Comparison of ENCODE assay signal across 1 cellular context in genomic region chr5:141914154-141914743, GRCh38.
A peak's percentile ranks its signal among the peaks of the same experiment; 100 is the strongest.
TF ChIP-seq lines count a peak whose summit lies in the region.

No MANE protein-coding gene starts in this region.

TF ChIP-seq in HepG2, 621 proteins besides CTCF, POLR2A, EP300 and RAD21 (continued from another document and continues in another):
- TF ChIP-seq TEF (CRISPR knock-in tag; IDR thresholded peaks at IDR 0.05), result no peak
- no peak for TF ChIP-seq E2F1 (CRISPR knock-in tag; IDR thresholded peaks at IDR 0.05)
- no peak for TF ChIP-seq HNRNPH1 (optimal IDR thresholded peaks at IDR 0.05; ENCODE audit: low read depth, low read length)
- TF ChIP-seq GATAD2A (CRISPR knock-in tag; IDR thresholded peaks at IDR 0.05), result 0 out of 2 replicates have a peak, but pooled peaks have one; percentile 13
- no peak; the same call in 1 of the 2 replicates for TF ChIP-seq ZBTB7A (CRISPR knock-in tag; IDR thresholded peaks at IDR 0.05)
- TF ChIP-seq ZNF780A (CRISPR knock-in tag; IDR thresholded peaks at IDR 0.05), result no peak
- no peak for TF ChIP-seq TRIM22 (IDR thresholded peaks at IDR 0.05)
- no peak for TF ChIP-seq ZNF713 (CRISPR knock-in tag; IDR thresholded peaks at IDR 0.05)
- no peak for TF ChIP-seq HHEX (CRISPR knock-in tag; IDR thresholded peaks at IDR 0.05)
- TF ChIP-seq REXO4 (CRISPR knock-in tag; IDR thresholded peaks at IDR 0.05; ENCODE audit: borderline replicate concordance), result no peak
- TF ChIP-seq REL (CRISPR knock-in tag; conservative IDR thresholded peaks at IDR 0.05), result no peak
- no peak for TF ChIP-seq SETDB1 (CRISPR knock-in tag; IDR thresholded peaks at IDR 0.05; ENCODE audit: borderline replicate concordance)
- no peak for TF ChIP-seq HOXA7 (CRISPR knock-in tag; IDR thresholded peaks at IDR 0.05)
- TF ChIP-seq ZNF557 (CRISPR knock-in tag; IDR thresholded peaks at IDR 0.05), result no peak
- TF ChIP-seq ATRX (CRISPR knock-in tag; IDR thresholded peaks at IDR 0.05; ENCODE audit: borderline replicate concordance), result no peak
- no peak for TF ChIP-seq ZNF672 (CRISPR knock-in tag; IDR thresholded peaks at IDR 0.05)
- TF ChIP-seq ZNF276 (CRISPR knock-in tag; IDR thresholded peaks at IDR 0.05; ENCODE audit: low read depth), result no peak
- TF ChIP-seq ZNF879 (CRISPR knock-in tag; IDR thresholded peaks at IDR 0.05), result no peak
- TF ChIP-seq ZNF589 (CRISPR knock-in tag; conservative IDR thresholded peaks at IDR 0.05), result no peak
- TF ChIP-seq HNRNPK (IDR thresholded peaks at IDR 0.05; ENCODE audit: low read depth, low read length, poor library complexity, severe bottlenecking), result no peak
- no peak for TF ChIP-seq FOXJ3 (CRISPR knock-in tag; IDR thresholded peaks at IDR 0.05; ENCODE audit: borderline replicate concordance)
- no peak for TF ChIP-seq KDM1A (CRISPR knock-in tag; IDR thresholded peaks at IDR 0.05)
- no peak for TF ChIP-seq E2F2 (CRISPR knock-in tag; IDR thresholded peaks at IDR 0.05; ENCODE audit: borderline replicate concordance)
- TF ChIP-seq ZBTB40 (IDR thresholded peaks at IDR 0.05), result no peak
- no peak for TF ChIP-seq ZBTB40 (CRISPR knock-in tag; IDR thresholded peaks at IDR 0.05)
- no peak for TF ChIP-seq SRSF9 (IDR thresholded peaks at IDR 0.05; ENCODE audit: borderline replicate concordance, insufficient read depth, low read depth, low read length, poor library complexity, severe bottlenecking)
- peak; percentile 26; the same call in 1 of the 2 replicates for TF ChIP-seq HNF4A (CRISPR knock-in tag; IDR thresholded peaks at IDR 0.05)
- no peak for TF ChIP-seq ZNF142 (CRISPR knock-in tag; IDR thresholded peaks at IDR 0.05)
- no peak for TF ChIP-seq ZFYVE20 (CRISPR knock-in tag; IDR thresholded peaks at IDR 0.05; ENCODE audit: borderline replicate concordance, low read depth)
- no peak for TF ChIP-seq CEBPZ (IDR thresholded peaks at IDR 0.05; ENCODE audit: low read length)
- no peak for TF ChIP-seq CBFB (CRISPR knock-in tag; IDR thresholded peaks at IDR 0.05)
- no peak for TF ChIP-seq JDP2 (CRISPR knock-in tag; IDR thresholded peaks at IDR 0.05; ENCODE audit: borderline replicate concordance)
- no peak for TF ChIP-seq ZNF12 (CRISPR knock-in tag; IDR thresholded peaks at IDR 0.05)
